In genomic region chr3:136956994-136957393, GRCh38 we compare ENCODE assay signal across 2 cellular contexts.
TF ChIP-seq lines count a peak whose summit lies in the region.

No MANE protein-coding gene starts in this region.

TF ChIP-seq in IMR-90, 13 proteins besides CTCF, POLR2A, EP300 and RAD21:
- no peak for TF ChIP-seq NFE2L2 (IDR thresholded peaks at IDR 0.05; ENCODE audit: low read depth, low read length)
- no peak for TF ChIP-seq RCOR1 (IDR thresholded peaks at IDR 0.05; ENCODE audit: insufficient replicate concordance, low read length)
- TF ChIP-seq SMC3 (IDR thresholded peaks at IDR 0.05; ENCODE audit: low read depth, low read length) = no peak
- TF ChIP-seq MXI1 (IDR thresholded peaks at IDR 0.05; ENCODE audit: borderline replicate concordance, low read depth, low read length) = no peak

TF ChIP-seq in K562, 482 proteins besides CTCF, POLR2A, EP300 and RAD21:
- peak; percentile 46 for TF ChIP-seq ZFP36 (IDR thresholded peaks at IDR 0.05; ENCODE audit: low read depth, low read length, partially characterized antibody)
- no peak for TF ChIP-seq KAT7 (CRISPR knock-in tag; IDR thresholded peaks at IDR 0.05; ENCODE audit: borderline replicate concordance)
- no peak for TF ChIP-seq BCLAF1 (IDR thresholded peaks at IDR 0.05; ENCODE audit: borderline replicate concordance in 1 of 2, control insufficient read depth in 1 of 2, low read depth in 2 of 2, low read length in 1 of 2)
- TF ChIP-seq ZKSCAN1 (IDR thresholded peaks at IDR 0.05; ENCODE audit: low read depth, low read length) = peak; percentile 86
- no peak for TF ChIP-seq CBX1 (IDR thresholded peaks at IDR 0.05; ENCODE audit: low read depth)
- no peak for TF ChIP-seq IRF9 (tag; IDR thresholded peaks at IDR 0.05)
- TF ChIP-seq CHD7 (IDR thresholded peaks at IDR 0.05; ENCODE audit: low read depth, low read length) = no peak
- TF ChIP-seq BRCA1 (IDR thresholded peaks at IDR 0.05) = no peak
- no peak for TF ChIP-seq BRCA1 (CRISPR knock-in tag; IDR thresholded peaks at IDR 0.05)
- no peak for TF ChIP-seq ZNF57 (CRISPR knock-in tag; IDR thresholded peaks at IDR 0.05)
- no peak for TF ChIP-seq ZNF764 (CRISPR knock-in tag; IDR thresholded peaks at IDR 0.05; ENCODE audit: low read depth)
- no peak for TF ChIP-seq ZBTB33 (CRISPR knock-in tag; IDR thresholded peaks at IDR 0.05)
- TF ChIP-seq ZNF217 (CRISPR knock-in tag; IDR thresholded peaks at IDR 0.05) = no peak
- TF ChIP-seq SMARCE1 (IDR thresholded peaks at IDR 0.05) = no peak
- TF ChIP-seq TEAD4 (IDR thresholded peaks at IDR 0.05; ENCODE audit: low read length) = no peak
- no peak for TF ChIP-seq TEAD4 (CRISPR knock-in tag; IDR thresholded peaks at IDR 0.05; ENCODE audit: borderline replicate concordance)
- TF ChIP-seq ZNF512 (tag; IDR thresholded peaks at IDR 0.05) = 0 out of 2 replicates have a peak, but pooled peaks have one; percentile 24
- TF ChIP-seq CHAMP1 (IDR thresholded peaks at IDR 0.05) = no peak
- TF ChIP-seq NCOA4 (IDR thresholded peaks at IDR 0.05; ENCODE audit: partially characterized antibody) = no peak
- no peak for TF ChIP-seq MCM3 (IDR thresholded peaks at IDR 0.05)
- TF ChIP-seq FOXM1 (IDR thresholded peaks at IDR 0.05; ENCODE audit: low read depth) = no peak
- TF ChIP-seq FOXM1 (CRISPR knock-in tag; IDR thresholded peaks at IDR 0.05; ENCODE audit: low read depth) = no peak
- TF ChIP-seq FOXJ2 (tag; IDR thresholded peaks at IDR 0.05) = 0 out of 2 replicates have a peak, but pooled peaks have one; percentile 19
- no peak for TF ChIP-seq TSHZ1 (CRISPR knock-in tag; IDR thresholded peaks at IDR 0.05)
